In the genomic region with DNA sequence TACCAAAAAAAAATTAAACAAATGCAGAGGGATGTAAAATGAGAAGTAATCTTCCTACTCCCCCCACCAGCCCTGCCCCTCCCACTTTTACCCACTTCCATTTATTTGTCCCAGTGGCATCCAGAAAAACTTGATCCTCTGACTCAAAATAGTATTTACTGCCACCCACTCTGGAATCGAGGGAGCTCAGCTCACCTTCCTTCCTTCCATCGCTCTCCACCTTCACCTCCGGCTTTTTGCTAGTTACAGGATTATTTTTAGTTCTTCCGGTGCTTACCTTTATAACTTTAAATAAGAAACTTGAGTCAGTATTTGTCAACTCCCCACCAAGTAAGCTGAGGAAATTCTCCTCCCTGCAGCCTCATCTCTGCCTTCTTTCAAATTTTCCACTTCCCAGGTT, we compare ENCODE assay signal across 21 cellular contexts.
"Had no signal": no experiment of that assay in that cellular context is flagged by ENCODE, and none has a peak within 500 bp of the region (broad histone marks: within the 10 kb centered on the region; RNA-seq: fewer than 3 reads in every experiment).

No MANE protein-coding gene starts in this region.

- DNase-seq: activated CD4-positive, CD25-positive, alpha-beta regulatory T cell treated with anti-CD3 and anti-CD28 coated beads, Interleukin-2, amount 50 U/mL, for 72 hours; activated CD8-positive, alpha-beta memory T cell treated with anti-CD3 and anti-CD28 coated beads for 24 hours; activated CD8-positive, alpha-beta memory T cell treated with anti-CD3 and anti-CD28 coated beads, Interleukin-2, amount 50 U/mL, for 48 hours; activated gamma-delta T cell treated with Interleukin-2 at 50 U/mL for 16 hours; activated T-cell treated with anti-CD3 and anti-CD28 coated beads, Interleukin-2, amount 50 U/mL, for 48 hours; endodermal cell; erythroblast; head of caudate nucleus; mammary epithelial cell; stimulated activated CD4-positive, alpha-beta T cell treated with anti-CD3 and anti-CD28 coated beads, Interleukin-12 subunit alpha, Interleukin-12 subunit beta, amount 100 ng/mL, for 4 hours; stimulated activated CD4-positive, alpha-beta T cell treated with anti-CD3 and anti-CD28 coated beads, Interleukin-1b, Interleukin-23, amount 100 ng/mL, for 48 hours; stimulated activated CD8-positive, alpha-beta memory T cell treated with anti-CD3 and anti-CD28 coated beads, Interleukin-4, amount 100 ng/mL, for 48 hours; stimulated activated naive CD4-positive, alpha-beta T cell treated with Interleukin-2 at 50 U/mL for 16 hours; T-helper 1 cell; uterus had no signal

- ATAC-seq: left lung had no signal

- H3K27ac ChIP-seq: cardiac muscle cell, left lung, tibial nerve, uterus had no signal

- H3K36me3 ChIP-seq: cardiac muscle cell, left lung, tibial nerve, uterus had no signal

- H3K36me3 Mint-ChIP-seq: activated naive CD8-positive, alpha-beta T cell had no signal

- H3K27ac Mint-ChIP-seq: activated naive CD8-positive, alpha-beta T cell; endodermal cell; progenitor cell of endocrine pancreas had no signal

- H3K27me3 Mint-ChIP-seq: activated naive CD8-positive, alpha-beta T cell; progenitor cell of endocrine pancreas had no signal

- H3K4me1 Mint-ChIP-seq: endodermal cell, neural crest cell had no signal

- H3K9me3 ChIP-seq: left lung, tibial nerve, uterus had no signal

- H3K9me3 Mint-ChIP-seq: endodermal cell, neural crest cell had no signal

- H3K27me3 ChIP-seq: cardiac muscle cell, left lung, tibial nerve, uterus had no signal

- H3K4me3 ChIP-seq: cardiac muscle cell, left lung, tibial nerve, uterus had no signal

- H3K4me1 ChIP-seq: left lung, uterus had no signal

- H3K4me3 Mint-ChIP-seq: activated naive CD8-positive, alpha-beta T cell; endodermal cell; neural crest cell had no signal
